9 cellular contexts compared by ENCODE assay signal in the genomic region with DNA sequence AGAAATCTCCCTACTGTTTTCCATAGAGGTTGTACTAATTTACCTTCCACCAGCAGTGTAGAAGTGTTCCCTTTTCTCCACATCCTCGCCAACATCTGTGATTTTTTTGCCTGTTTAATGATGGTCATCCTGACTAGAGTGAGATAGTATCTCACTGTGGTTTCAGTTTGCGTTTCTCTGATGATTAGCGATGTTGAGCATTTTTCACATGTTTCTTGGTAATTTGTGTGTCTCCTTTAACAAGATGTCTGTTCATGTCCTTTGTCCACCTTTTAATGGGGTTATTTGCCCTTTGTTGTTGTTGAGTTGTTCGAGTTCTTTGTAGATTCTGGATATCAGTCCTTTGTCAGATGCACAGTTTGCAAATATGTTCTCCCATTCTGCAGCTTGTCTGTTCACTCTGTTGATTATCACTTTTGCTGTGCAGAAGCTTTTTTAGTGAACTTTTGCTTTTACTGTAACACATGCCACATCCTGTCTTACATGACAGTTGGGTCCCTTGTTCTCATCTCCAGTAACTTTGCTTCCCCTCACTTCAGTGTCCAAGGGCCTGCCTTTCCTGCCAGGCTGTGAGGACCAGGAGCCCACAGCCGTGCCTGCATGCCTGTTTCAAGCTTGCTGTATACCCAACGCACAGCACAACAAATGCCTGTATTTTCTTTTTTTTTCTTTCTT.
A peak's percentile ranks its signal among the peaks of the same experiment; 100 is the strongest.
DNase-seq lines count a peak whose midpoint lies in the region; ATAC-seq and TF ChIP-seq lines count a peak whose summit lies in the region.
"Had no signal": no experiment of that assay in that cellular context is flagged by ENCODE, and none has a peak within 500 bp of the region (broad histone marks: within the 10 kb centered on the region; RNA-seq: fewer than 3 reads in every experiment).

No MANE protein-coding gene starts in this region.

- ATAC-seq in HG02885 (IDR thresholded peaks at IDR 0.05; ENCODE audit: poor library complexity, unreplicated experiment) (peak; percentile 63), HG03469 (IDR thresholded peaks at IDR 0.05; ENCODE audit: unreplicated experiment) (no peak), right lobe of liver (no peak)
- ATAC-seq: Panc1 had no signal

- peak; percentile 54 for DNase-seq in activated CD4-positive, alpha-beta T cell treated with anti-CD3 and anti-CD28 coated beads, Interleukin-2, amount 10 ng/mL, durations not matched to agents 7 days and 5 days
- DNase-seq in activated CD4-positive, alpha-beta T cell treated with anti-CD3 and anti-CD28 coated beads for 48 hours: no peak
- DNase-seq in SK-MEL-5 (ENCODE audit: low read depth, low spot score) (peak; percentile 18), right lobe of liver (no peak)
- DNase-seq in activated CD8-positive, alpha-beta memory T cell treated with anti-CD3 and anti-CD28 coated beads, Interleukin-2, amount 50 U/mL, for 48 hours: no peak

- H3K4me1 Mint-ChIP-seq in activated CD4-positive, alpha-beta T cell treated with anti-CD3 and anti-CD28 coated beads, Interleukin-2, amount 10 ng/mL, durations not matched to agents 7 days and 5 days: peaks cover 57% of the 10 kb centered on the region
- peaks cover 45% of the 10 kb centered on the region for H3K4me1 Mint-ChIP-seq in stimulated activated naive CD8-positive, alpha-beta T cell treated with anti-CD3 and anti-CD28 coated beads, Interleukin-15, Interleukin-2, amounts not matched to agents 100 ng/mL and 50 ng/mL, for 24 hours (ENCODE audit: low read depth)

- POLR2A ChIA-PET in activated CD4-positive, alpha-beta T cell treated with anti-CD3 and anti-CD28 coated beads, Interleukin-2, amount 10 ng/mL, durations not matched to agents 7 days and 5 days (lab: Charles Lee): no interaction called here

- no peak overlapping the region for H3K27ac ChIP-seq in right lobe of liver

- H3K4me3 ChIP-seq in right lobe of liver: no peak overlapping the region

- no peaks in the 10 kb centered on the region for H3K36me3 ChIP-seq in right lobe of liver

- intact Hi-C loops in right lobe of liver (cut with DNase I): no loop called here

- H3K27me3 Mint-ChIP-seq in activated CD4-positive, alpha-beta T cell treated with anti-CD3 and anti-CD28 coated beads, Interleukin-2, amount 10 ng/mL, durations not matched to agents 7 days and 5 days: no peaks in the 10 kb centered on the region
- H3K27me3 Mint-ChIP-seq in stimulated activated naive CD8-positive, alpha-beta T cell treated with anti-CD3 and anti-CD28 coated beads, Interleukin-15, Interleukin-2, amounts not matched to agents 100 ng/mL and 50 ng/mL, for 24 hours: no peaks in the 10 kb centered on the region

- H3K4me1 ChIP-seq in right lobe of liver: peaks cover 0 to 26% (median 12%) of the 10 kb centered on the region in 4 donors

- no peaks in the 10 kb centered on the region for H3K9me3 ChIP-seq in right lobe of liver

- no peaks in the 10 kb centered on the region for H3K27me3 ChIP-seq in right lobe of liver

- CTCF ChIA-PET in activated CD4-positive, alpha-beta T cell treated with anti-CD3 and anti-CD28 coated beads, Interleukin-2, amount 10 ng/mL, durations not matched to agents 7 days and 5 days (lab: Charles Lee): interaction anchor here (0.6 to 1.1 kb wide), 6 partner anchors 12 to 363 kb away, joined by 3 read pairs; no protein-coding TSS in a partner anchor

- no peaks in the 10 kb centered on the region for H3K9me3 Mint-ChIP-seq in activated CD4-positive, alpha-beta T cell treated with anti-CD3 and anti-CD28 coated beads, Interleukin-2, amount 10 ng/mL, durations not matched to agents 7 days and 5 days
- H3K9me3 Mint-ChIP-seq in stimulated activated naive CD8-positive, alpha-beta T cell treated with anti-CD3 and anti-CD28 coated beads, Interleukin-15, Interleukin-2, amounts not matched to agents 100 ng/mL and 50 ng/mL, for 24 hours: no peaks in the 10 kb centered on the region

- no peak for TF ChIP-seq CTCF in right lobe of liver (IDR thresholded peaks at IDR 0.05)

- peak overlapping the region; percentile 68 for H3K4me3 Mint-ChIP-seq in activated CD4-positive, alpha-beta T cell treated with anti-CD3 and anti-CD28 coated beads, Interleukin-2, amount 10 ng/mL, durations not matched to agents 7 days and 5 days
- H3K4me3 Mint-ChIP-seq in stimulated activated naive CD8-positive, alpha-beta T cell treated with anti-CD3 and anti-CD28 coated beads, Interleukin-15, Interleukin-2, amounts not matched to agents 100 ng/mL and 50 ng/mL, for 24 hours: peak overlapping the region; percentile 62

- H3K36me3 Mint-ChIP-seq in activated CD4-positive, alpha-beta T cell treated with anti-CD3 and anti-CD28 coated beads, Interleukin-2, amount 10 ng/mL, durations not matched to agents 7 days and 5 days (ENCODE audit: low read depth): no peaks in the 10 kb centered on the region
- H3K36me3 Mint-ChIP-seq in stimulated activated naive CD8-positive, alpha-beta T cell treated with anti-CD3 and anti-CD28 coated beads, Interleukin-15, Interleukin-2, amounts not matched to agents 100 ng/mL and 50 ng/mL, for 24 hours (ENCODE audit: low read depth): no peaks in the 10 kb centered on the region

- no peak for TF ChIP-seq POLR2A in right lobe of liver (IDR thresholded peaks at IDR 0.05)

- 51% methylated on average over 6 of the region's 6 CpGs for WGBS in right lobe of liver (ENCODE audit: insufficient coverage, low coverage, low lambda C conversion rate, missing lambda C conversion rate)

- in situ Hi-C loops in SK-MEL-5 (cut with HindIII; ENCODE audit: low pct_unique_long_range_greater_than_20kb, low sequenced_read_pairs): no loop called here

- peak overlapping the region; percentile 85 for H3K27ac Mint-ChIP-seq in activated CD4-positive, alpha-beta T cell treated with anti-CD3 and anti-CD28 coated beads, Interleukin-2, amount 10 ng/mL, durations not matched to agents 7 days and 5 days
- peak overlapping the region; percentile 82 for H3K27ac Mint-ChIP-seq in stimulated activated naive CD8-positive, alpha-beta T cell treated with anti-CD3 and anti-CD28 coated beads, Interleukin-15, Interleukin-2, amounts not matched to agents 100 ng/mL and 50 ng/mL, for 24 hours

Comparison
In these comparisons a context has a peak if more than half of its experiments do, and no peak if none do; other contexts are left out.
1. DNase-seq: peak in activated CD4-positive, alpha-beta T cell treated with anti-CD3 and anti-CD28 coated beads, Interleukin-2, amount 10 ng/mL, durations not matched to agents 7 days and 5 days (single experiment) and SK-MEL-5 (single experiment); none in activated CD4-positive, alpha-beta T cell treated with anti-CD3 and anti-CD28 coated beads for 48 hours (single experiment), activated CD8-positive, alpha-beta memory T cell treated with anti-CD3 and anti-CD28 coated beads, Interleukin-2, amount 50 U/mL, for 48 hours (single experiment) and right lobe of liver (0 of 3).